14 cellular contexts compared by ENCODE assay signal in the genomic region with DNA sequence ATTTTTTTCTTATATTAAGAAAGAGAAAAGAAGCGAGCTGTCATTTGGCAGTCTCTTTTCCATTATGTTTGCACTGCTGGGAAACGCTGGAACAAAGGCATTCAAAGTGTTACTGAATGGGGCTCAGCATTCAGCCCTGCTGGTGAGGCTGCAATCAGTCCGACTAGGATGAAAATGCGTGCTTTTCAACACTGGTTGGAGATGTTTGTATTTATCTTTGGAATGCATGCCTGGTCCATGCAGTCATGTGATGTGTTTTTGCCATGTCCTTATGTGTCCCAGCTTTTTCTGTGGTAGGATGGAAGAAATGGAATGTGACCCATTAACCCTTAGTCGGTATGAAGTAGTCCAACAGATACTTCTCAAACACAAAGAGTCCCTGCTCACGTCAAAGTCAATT.
A peak's percentile ranks its signal among the peaks of the same experiment; 100 is the strongest.
DNase-seq lines count a peak whose midpoint lies in the region; ATAC-seq and TF ChIP-seq lines count a peak whose summit lies in the region.
"Had no signal": no experiment of that assay in that cellular context is flagged by ENCODE, and none has a peak within 500 bp of the region (broad histone marks: within the 10 kb centered on the region; RNA-seq: fewer than 3 reads in every experiment).

No MANE protein-coding gene starts in this region.

- no peaks in the 10 kb centered on the region for H3K4me1 Mint-ChIP-seq in activated T-helper 1 cell treated with anti-CD3 and anti-CD28 coated beads, Interleukin-12 subunit alpha, Interleukin-12 subunit beta, Interleukin-2, Interleukin-4 antibody, amounts not matched to agents 30 ng/mL and 10 ng/mL and 1 ng/mL, durations not matched to agents 14 hours and 24 hours and 36 hours (ENCODE audit: low read depth)
- H3K4me1 Mint-ChIP-seq: activated B cell treated with CpG ODN at 0.5 μM for 24 hours, immature natural killer cell had no signal

- intact Hi-C loops in activated T-helper 1 cell treated with anti-CD3 and anti-CD28 coated beads, Interleukin-12 subunit alpha, Interleukin-12 subunit beta, Interleukin-2, Interleukin-4 antibody, amounts not matched to agents 30 ng/mL and 10 ng/mL and 1 ng/mL, durations not matched to agents 14 hours and 24 hours and 36 hours (cut with micrococcal nuclease) = no loop called here
- intact Hi-C loops in breast epithelium (cut with DNase I; ENCODE audit: low total_unique reads) = no loop called here

- H3K4me3 Mint-ChIP-seq in activated T-helper 1 cell treated with anti-CD3 and anti-CD28 coated beads, Interleukin-12 subunit alpha, Interleukin-12 subunit beta, Interleukin-2, Interleukin-4 antibody, amounts not matched to agents 30 ng/mL and 10 ng/mL and 1 ng/mL, durations not matched to agents 14 hours and 24 hours and 36 hours = no peak overlapping the region
- H3K4me3 Mint-ChIP-seq: activated B cell treated with CpG ODN at 0.5 μM for 24 hours; effector memory CD8-positive, alpha-beta T cell; immature natural killer cell had no signal

- H3K27me3 Mint-ChIP-seq in activated T-helper 1 cell treated with anti-CD3 and anti-CD28 coated beads, Interleukin-12 subunit alpha, Interleukin-12 subunit beta, Interleukin-2, Interleukin-4 antibody, amounts not matched to agents 30 ng/mL and 10 ng/mL and 1 ng/mL, durations not matched to agents 14 hours and 24 hours and 36 hours (ENCODE audit: insufficient read depth) = no peaks in the 10 kb centered on the region
- H3K27me3 Mint-ChIP-seq: activated B cell treated with CpG ODN at 0.5 μM for 24 hours; effector memory CD8-positive, alpha-beta T cell had no signal

- H3K36me3 Mint-ChIP-seq in activated T-helper 1 cell treated with anti-CD3 and anti-CD28 coated beads, Interleukin-12 subunit alpha, Interleukin-12 subunit beta, Interleukin-2, Interleukin-4 antibody, amounts not matched to agents 30 ng/mL and 10 ng/mL and 1 ng/mL, durations not matched to agents 14 hours and 24 hours and 36 hours (ENCODE audit: low read depth) = no peaks in the 10 kb centered on the region
- H3K36me3 Mint-ChIP-seq: immature natural killer cell had no signal

- no peaks in the 10 kb centered on the region for H3K4me1 ChIP-seq in breast epithelium
- H3K4me1 ChIP-seq: parathyroid adenoma had no signal

- no peak for TF ChIP-seq POLR2A in breast epithelium (IDR thresholded peaks at IDR 0.05)

- H3K9me3 ChIP-seq in breast epithelium = no peaks in the 10 kb centered on the region
- H3K9me3 ChIP-seq: tibial artery had no signal

- ATAC-seq in GM18511 (IDR thresholded peaks at IDR 0.05; ENCODE audit: unreplicated experiment) = no peak
- ATAC-seq: effector memory CD8-positive, alpha-beta T cell had no signal

- peak; percentile 24 for DNase-seq in NCI-H1092 treated with DMSO at 0.1 percent for 48 hours (lab: John Stamatoyannopoulos, UW)
- no peak for DNase-seq in NCI-H1092 (lab: John Stamatoyannopoulos, UW)
- DNase-seq in dermis blood vessel endothelial cell = peak; percentile 49
- DNase-seq in iris pigment epithelial cell (ENCODE audit: low read depth) = peak; percentile 7
- DNase-seq in superior temporal gyrus (ENCODE audit: extremely low spot score) = peak; percentile 79
- no peak for DNase-seq in activated T-helper 1 cell treated with anti-CD3 and anti-CD28 coated beads, Interleukin-12 subunit alpha, Interleukin-12 subunit beta, Interleukin-2, Interleukin-4 antibody, amounts not matched to agents 30 ng/mL and 10 ng/mL and 1 ng/mL, durations not matched to agents 14 hours and 24 hours and 36 hours (ENCODE audit: low spot score)
- no peak for DNase-seq in breast epithelium (ENCODE audit: low spot score in 2 of 2)
- DNase-seq: activated B cell treated with CpG ODN at 0.5 μM for 24 hours; effector memory CD8-positive, alpha-beta T cell; immature natural killer cell; NCI-H510A treated with DMSO at 0.1 percent for 48 hours; tibial artery had no signal

- no peaks in the 10 kb centered on the region for H3K36me3 ChIP-seq in breast epithelium
- H3K36me3 ChIP-seq: tibial artery had no signal

- H3K4me3 ChIP-seq in breast epithelium = no peak overlapping the region
- H3K4me3 ChIP-seq: tibial artery had no signal

- no peak for TF ChIP-seq CTCF in breast epithelium (IDR thresholded peaks at IDR 0.05)

- peak overlapping the region in 1 of 2 donors; percentile 5 for H3K27ac ChIP-seq in breast epithelium
- H3K27ac ChIP-seq: parathyroid adenoma, tibial artery had no signal

- no peaks in the 10 kb centered on the region for H3K27me3 ChIP-seq in breast epithelium
- H3K27me3 ChIP-seq: tibial artery had no signal

- no peak overlapping the region for H3K27ac Mint-ChIP-seq in activated T-helper 1 cell treated with anti-CD3 and anti-CD28 coated beads, Interleukin-12 subunit alpha, Interleukin-12 subunit beta, Interleukin-2, Interleukin-4 antibody, amounts not matched to agents 30 ng/mL and 10 ng/mL and 1 ng/mL, durations not matched to agents 14 hours and 24 hours and 36 hours
- H3K27ac Mint-ChIP-seq: activated B cell treated with CpG ODN at 0.5 μM for 24 hours; effector memory CD8-positive, alpha-beta T cell; immature natural killer cell had no signal

- H3K9me3 Mint-ChIP-seq in activated T-helper 1 cell treated with anti-CD3 and anti-CD28 coated beads, Interleukin-12 subunit alpha, Interleukin-12 subunit beta, Interleukin-2, Interleukin-4 antibody, amounts not matched to agents 30 ng/mL and 10 ng/mL and 1 ng/mL, durations not matched to agents 14 hours and 24 hours and 36 hours = peaks cover 13% of the 10 kb centered on the region
- H3K9me3 Mint-ChIP-seq: activated B cell treated with CpG ODN at 0.5 μM for 24 hours had no signal

Comparison
In these comparisons a context has a peak if more than half of its experiments do, and no peak if none do; other contexts are left out.
1. DNase-seq: peak in NCI-H1092 treated with DMSO at 0.1 percent for 48 hours (single experiment), dermis blood vessel endothelial cell (single experiment), iris pigment epithelial cell (single experiment) and superior temporal gyrus (single experiment); none in NCI-H1092 (single experiment), activated T-helper 1 cell treated with anti-CD3 and anti-CD28 coated beads, Interleukin-12 subunit alpha, Interleukin-12 subunit beta, Interleukin-2, Interleukin-4 antibody, amounts not matched to agents 30 ng/mL and 10 ng/mL and 1 ng/mL, durations not matched to agents 14 hours and 24 hours and 36 hours (single experiment) and breast epithelium (0 of 2).